Comparison of ENCODE assay signal across 8 cellular contexts in genomic region chr16:79386299-79386698, GRCh38.
"Had no signal": no experiment of that assay in that cellular context is flagged by ENCODE, and none has a peak within 500 bp of the region (broad histone marks: within the 10 kb centered on the region; RNA-seq: fewer than 3 reads in every experiment).

No MANE protein-coding gene starts in this region.

- DNase-seq: GDM1, GF-D8 had no signal

- H3K4me3 ChIP-seq: GM12878 had no signal

- ATAC-seq: GM12878 had no signal

- FAIRE-seq: G401.6, GM12878, GM12891, GM12892, GM18507, GM19239 had no signal
